15 cellular contexts compared by ENCODE assay signal in genomic region chr4:3823496-3824341, GRCh38. TPM values are rescaled to one million over a fixed set of nuclear protein-coding genes. Genes with fewer than 3 reads are reported as not detected.
"Had no signal": no experiment of that assay in that cellular context is flagged by ENCODE, and none has a peak within 500 bp of the region (broad histone marks: within the 10 kb centered on the region; RNA-seq: fewer than 3 reads in every experiment).

No MANE protein-coding gene starts in this region.

- H3K4me3 ChIP-seq: left lung, spleen, thoracic aorta, upper lobe of left lung had no signal

- DNase-seq: activated CD4-positive, alpha-beta T cell treated with anti-CD3 and anti-CD28 coated beads, Interleukin-2, amount 50 U/mL, for 48 hours; activated naive CD4-positive, alpha-beta T cell treated with Interleukin-2 at 50 U/mL for 16 hours; activated naive CD8-positive, alpha-beta T cell treated with anti-CD3 and anti-CD28 coated beads for 36 hours; activated T-cell treated with anti-CD3 and anti-CD28 coated beads, Interleukin-2, amount 50 U/mL, for 48 hours; spleen; stimulated activated CD4-positive, alpha-beta T cell treated with anti-CD3 and anti-CD28 coated beads, Interleukin-4, amount 100 ng/mL, for 1 hour; stimulated activated naive CD4-positive, alpha-beta T cell; T-helper 9 cell; upper lobe of left lung had no signal

- H3K36me3 ChIP-seq: left lung, spleen, thoracic aorta, upper lobe of left lung had no signal

- H3K27ac ChIP-seq: epithelial cell of prostate, left lung, spleen, thoracic aorta, upper lobe of left lung had no signal

- H3K9me3 ChIP-seq: left lung, spleen, thoracic aorta, upper lobe of left lung had no signal

- ATAC-seq: left lung, WTC11 had no signal

- H3K27me3 ChIP-seq: upper lobe of left lung had no signal

RNA-seq across cellular contexts. Expression of gene ADRA2C, which starts 57.5 kb away (rescaled TPM):
- total RNA-seq: activated CD8-positive, alpha-beta memory T cell treated with anti-CD3 and anti-CD28 coated beads for 36 hours; activated naive CD8-positive, alpha-beta T cell treated with anti-CD3 and anti-CD28 coated beads for 36 hours; T-helper 1 cell treated with Interleukin-12 subunit alpha and Interleukin-12 subunit beta and Interleukin-4 antibody, amounts not matched to agents 30 ng/mL and 1 ng/mL, for 36 hours had no signal
